Comparison of ENCODE assay signal across 1 cellular context in genomic region chr1:183023601-183024351, GRCh38.
A peak's percentile ranks its signal among the peaks of the same experiment; 100 is the strongest.
TF ChIP-seq lines count a peak whose summit lies in the region.

No MANE protein-coding gene starts in this region.

TF ChIP-seq in HepG2, 621 proteins besides CTCF, POLR2A, EP300 and RAD21 (continued from another document and continues in another):
- TF ChIP-seq ZBTB33 (CRISPR knock-in tag; IDR thresholded peaks at IDR 0.05) = peak; percentile 31; the same call in 1 of the 2 replicates
- TF ChIP-seq HMGXB4 (CRISPR knock-in tag; IDR thresholded peaks at IDR 0.05; ENCODE audit: borderline replicate concordance in 1 of 2, low read depth in 1 of 2) = peak; percentile 90 to 95
- peak; percentile 68; the same call in 1 of the 2 replicates for TF ChIP-seq ZNF891 (CRISPR knock-in tag; IDR thresholded peaks at IDR 0.05)
- TF ChIP-seq HNF4A (CRISPR knock-in tag; IDR thresholded peaks at IDR 0.05) = peak; percentile 31; the same call in 1 of the 2 replicates
- 0 out of 2 replicates have a peak, but pooled peaks have one; percentile 15 for TF ChIP-seq MEIS1 (CRISPR knock-in tag; IDR thresholded peaks at IDR 0.05; ENCODE audit: borderline replicate concordance)
- peak; percentile 48 for TF ChIP-seq ELF1 (CRISPR knock-in tag; IDR thresholded peaks at IDR 0.05)
- TF ChIP-seq NR1H2 (CRISPR knock-in tag; IDR thresholded peaks at IDR 0.05; ENCODE audit: borderline replicate concordance, low read depth) = peak; percentile 51; the same call in 1 of the 2 replicates
- TF ChIP-seq ZNF138 (CRISPR knock-in tag; IDR thresholded peaks at IDR 0.05; ENCODE audit: low read depth) = no peak
- no peak; the same call in 1 of the 2 replicates for TF ChIP-seq KDM4B (CRISPR knock-in tag; IDR thresholded peaks at IDR 0.05)
- no peak for TF ChIP-seq ZNF547 (CRISPR knock-in tag; IDR thresholded peaks at IDR 0.05)
- TF ChIP-seq TSC22D2 (CRISPR knock-in tag; IDR thresholded peaks at IDR 0.05; ENCODE audit: borderline replicate concordance) = peak; percentile 58; the same call in 1 of the 2 replicates
- TF ChIP-seq PLSCR1 (CRISPR knock-in tag; IDR thresholded peaks at IDR 0.05; ENCODE audit: borderline replicate concordance) = no peak
- TF ChIP-seq CBFB (CRISPR knock-in tag; IDR thresholded peaks at IDR 0.05) = 0 out of 2 replicates have a peak, but pooled peaks have one; percentile 23
- TF ChIP-seq MYNN (CRISPR knock-in tag; IDR thresholded peaks at IDR 0.05; ENCODE audit: low read depth) = no peak
- peak; percentile 72; the same call in 1 of the 2 replicates for TF ChIP-seq ZNF333 (CRISPR knock-in tag; IDR thresholded peaks at IDR 0.05; ENCODE audit: borderline replicate concordance)
- 0 out of 2 replicates have a peak, but pooled peaks have one; percentile 38 for TF ChIP-seq MLX (CRISPR knock-in tag; IDR thresholded peaks at IDR 0.05)
- no peak for TF ChIP-seq TMF1 (CRISPR knock-in tag; IDR thresholded peaks at IDR 0.05; ENCODE audit: low read depth)
- TF ChIP-seq ZBTB4 (CRISPR knock-in tag; IDR thresholded peaks at IDR 0.05; ENCODE audit: borderline replicate concordance) = no peak
- no peak for TF ChIP-seq NFE2L2 (IDR thresholded peaks at IDR 0.05; ENCODE audit: low read length)
- no peak for TF ChIP-seq USF2 (IDR thresholded peaks at IDR 0.05; ENCODE audit: low read depth, low read length)
- TF ChIP-seq USF2 (CRISPR knock-in tag; IDR thresholded peaks at IDR 0.05; ENCODE audit: borderline replicate concordance) = no peak
- no peak for TF ChIP-seq PBX3 (CRISPR knock-in tag; IDR thresholded peaks at IDR 0.05; ENCODE audit: borderline replicate concordance)
- peak; percentile 53; the same call in 1 of the 2 replicates for TF ChIP-seq ZNF740 (CRISPR knock-in tag; IDR thresholded peaks at IDR 0.05)
- TF ChIP-seq MTA1 (CRISPR knock-in tag; IDR thresholded peaks at IDR 0.05; ENCODE audit: borderline replicate concordance) = peak; percentile 72; the same call in 1 of the 2 replicates
- TF ChIP-seq ARHGAP35 (CRISPR knock-in tag; IDR thresholded peaks at IDR 0.05; ENCODE audit: borderline replicate concordance) = 0 out of 2 replicates have a peak, but pooled peaks have one; percentile 48
- TF ChIP-seq E2F2 (CRISPR knock-in tag; IDR thresholded peaks at IDR 0.05; ENCODE audit: borderline replicate concordance) = peak; percentile 67; the same call in 1 of the 2 replicates
- no peak for TF ChIP-seq THYN1 (CRISPR knock-in tag; IDR thresholded peaks at IDR 0.05; ENCODE audit: borderline replicate concordance, low read depth)
- no peak for TF ChIP-seq ZNF775 (CRISPR knock-in tag; IDR thresholded peaks at IDR 0.05; ENCODE audit: borderline replicate concordance)
- no peak; the same call in 1 of the 2 replicates for TF ChIP-seq FOXJ3 (CRISPR knock-in tag; IDR thresholded peaks at IDR 0.05; ENCODE audit: borderline replicate concordance)
- no peak for TF ChIP-seq ZNF841 (CRISPR knock-in tag; IDR thresholded peaks at IDR 0.05; ENCODE audit: borderline replicate concordance)
- TF ChIP-seq ZNF335 (CRISPR knock-in tag; IDR thresholded peaks at IDR 0.05) = no peak
- no peak for TF ChIP-seq ZNF512 (CRISPR knock-in tag; IDR thresholded peaks at IDR 0.05)
- peak; percentile 80 for TF ChIP-seq ZFX (CRISPR knock-in tag; IDR thresholded peaks at IDR 0.05; ENCODE audit: low read depth)
- no peak for TF ChIP-seq ZNF709 (CRISPR knock-in tag; IDR thresholded peaks at IDR 0.05)
- no peak for TF ChIP-seq ATF7-NPFF (CRISPR knock-in tag; IDR thresholded peaks at IDR 0.05; ENCODE audit: low read depth)
- TF ChIP-seq PAX8 (CRISPR knock-in tag; IDR thresholded peaks at IDR 0.05; ENCODE audit: borderline replicate concordance) = 0 out of 2 replicates have a peak, but pooled peaks have one; percentile 57
- no peak for TF ChIP-seq ISX (CRISPR knock-in tag; conservative IDR thresholded peaks at IDR 0.05)
